8 cellular contexts compared by ENCODE assay signal in the genomic region with DNA sequence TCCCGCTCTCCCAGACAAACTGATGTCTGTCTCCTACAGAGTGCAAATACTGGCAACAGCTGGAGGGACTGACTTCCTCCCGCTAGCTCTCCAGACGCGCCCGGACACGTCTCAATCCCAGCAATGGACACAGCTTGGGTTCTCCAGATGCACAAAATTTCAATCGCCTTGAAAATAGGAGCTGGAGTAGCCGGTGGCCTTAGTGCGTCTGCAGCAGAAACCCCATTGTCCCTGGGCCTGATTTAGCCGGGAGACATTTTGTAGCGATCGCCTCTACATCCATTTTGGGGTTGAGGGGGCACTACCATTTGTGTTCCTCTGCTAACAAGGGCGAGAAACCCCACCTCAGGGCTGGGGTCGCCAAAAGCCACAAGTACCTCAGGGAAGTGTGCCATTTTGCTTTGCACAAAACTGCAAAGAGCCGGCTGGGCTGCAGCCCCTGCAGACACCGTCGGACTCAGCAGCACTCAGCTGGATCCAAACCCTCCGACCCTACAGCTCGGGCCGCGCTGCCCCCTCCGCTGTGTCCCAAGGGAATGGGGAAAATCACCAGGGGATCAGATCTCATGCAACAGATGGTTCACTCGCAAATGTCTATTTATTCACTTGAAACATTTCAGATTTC. TPM values are rescaled to one million over a fixed set of nuclear protein-coding genes. Genes with fewer than 3 reads are reported as not detected.
DNase-seq lines count a peak whose midpoint lies in the region; ATAC-seq and TF ChIP-seq lines count a peak whose summit lies in the region.

No MANE protein-coding gene starts in this region.

- H3K27me3 Mint-ChIP-seq in nephron (ENCODE audit: low read depth): no peaks in the 10 kb centered on the region
- H3K27me3 Mint-ChIP-seq in activated CD4-positive, alpha-beta memory T cell treated with anti-CD3 and anti-CD28 coated beads for 36 hours: peaks cover 19% of the 10 kb centered on the region

- H3K27ac Mint-ChIP-seq in nephron: peak overlapping the region; percentile 99 to 100 (median 100)
- no peak overlapping the region for H3K27ac Mint-ChIP-seq in activated CD4-positive, alpha-beta memory T cell treated with anti-CD3 and anti-CD28 coated beads for 36 hours

- CTCF ChIA-PET in activated CD4-positive, alpha-beta memory T cell treated with anti-CD3 and anti-CD28 coated beads for 36 hours (lab: Charles Lee): no interaction called here

- H3K4me3 Mint-ChIP-seq in nephron: peak overlapping the region; percentile 68 to 83 (median 75)
- no peak overlapping the region for H3K4me3 Mint-ChIP-seq in activated CD4-positive, alpha-beta memory T cell treated with anti-CD3 and anti-CD28 coated beads for 36 hours

- POLR2A ChIA-PET in activated CD4-positive, alpha-beta memory T cell treated with anti-CD3 and anti-CD28 coated beads for 36 hours (lab: Charles Lee): interaction anchor here (1.1 to 1.3 kb wide), 2 partner anchors 66 to 67 kb away, joined by 3 to 4 read pairs; a partner anchor contains a TSS

- intact Hi-C loops in activated CD4-positive, alpha-beta memory T cell treated with anti-CD3 and anti-CD28 coated beads for 36 hours (cut with micrococcal nuclease): loop anchor here (10.0 kb wide), 1 partner anchor 962 kb away; no protein-coding TSS in a partner anchor

- H3K9me3 Mint-ChIP-seq in nephron: no peaks in the 10 kb centered on the region
- no peaks in the 10 kb centered on the region for H3K9me3 Mint-ChIP-seq in activated CD4-positive, alpha-beta memory T cell treated with anti-CD3 and anti-CD28 coated beads for 36 hours

- H3K36me3 Mint-ChIP-seq in nephron (ENCODE audit: low read depth): no peaks in the 10 kb centered on the region
- H3K36me3 Mint-ChIP-seq in activated CD4-positive, alpha-beta memory T cell treated with anti-CD3 and anti-CD28 coated beads for 36 hours: no peaks in the 10 kb centered on the region

- H3K4me1 Mint-ChIP-seq in nephron: peaks cover 72% of the 10 kb centered on the region
- peaks cover 24% of the 10 kb centered on the region for H3K4me1 Mint-ChIP-seq in activated CD4-positive, alpha-beta memory T cell treated with anti-CD3 and anti-CD28 coated beads for 36 hours (ENCODE audit: low read depth)

- H3K27ac ChIP-seq in caudate nucleus (ENCODE audit: low read depth, low read length): peak overlapping the region; percentile 34

- no peak for ATAC-seq in GM18870 (IDR thresholded peaks at IDR 0.05; ENCODE audit: unreplicated experiment)
- ATAC-seq in GM21723 (IDR thresholded peaks at IDR 0.05; ENCODE audit: unreplicated experiment): no peak

- TF ChIP-seq CTCF in nephron (IDR thresholded peaks at IDR 0.05; ENCODE audit: unreplicated experiment in 3 of 3): no peak

- DNase-seq in COR-L47 (lab: John Stamatoyannopoulos, UW) (peak; percentile 53), NCI-H187 treated with DMSO at 0.1 percent for 48 hours (lab: John Stamatoyannopoulos, UW) (peak; percentile 44), caudate nucleus (lab: John Stamatoyannopoulos, UW) (peak in 9 of 61 donors; percentile 6 to 54 (median 27)), SK-N-DZ (ENCODE audit: low spot score) (no peak)
- no peak for DNase-seq in activated CD4-positive, alpha-beta memory T cell treated with anti-CD3 and anti-CD28 coated beads for 36 hours

RNA-seq across cellular contexts. Expression of a gene that starts 5.9 kb away (rescaled TPM):
- not detected in 2 replicates for polyA plus RNA-seq in SK-N-DZ (2014; cell fraction: cytosol; rRNA removed)
- polyA plus RNA-seq in SK-N-DZ (2014; cell fraction: nucleus; rRNA removed): not detected in 2 replicates
- under 1 TPM; 0.14 to 0.44 TPM for total RNA-seq in activated CD4-positive, alpha-beta memory T cell treated with anti-CD3 and anti-CD28 coated beads for 36 hours

RNA-seq across cellular contexts. Expression of a gene that starts 20.4 kb away (rescaled TPM):
- polyA plus RNA-seq in SK-N-DZ (2014; cell fraction: cytosol; rRNA removed): not detected in 2 replicates
- 0.21 TPM in 1 of 2 replicates, not detected in the other for polyA plus RNA-seq in SK-N-DZ (2014; cell fraction: nucleus; rRNA removed)
- under 1 TPM; 0.45 to 0.90 TPM for total RNA-seq in activated CD4-positive, alpha-beta memory T cell treated with anti-CD3 and anti-CD28 coated beads for 36 hours

Comparison
In these comparisons a context has a peak if more than half of its experiments do, and no peak if none do; other contexts are left out.
1. DNase-seq: peak in COR-L47 (single experiment) and NCI-H187 treated with DMSO at 0.1 percent for 48 hours (single experiment); none in SK-N-DZ (single experiment) and activated CD4-positive, alpha-beta memory T cell treated with anti-CD3 and anti-CD28 coated beads for 36 hours (single experiment).